ENCODE assay signal across 9 cellular contexts in genomic region chr21:37074546-37074945, GRCh38. TPM values are rescaled to one million over a fixed set of nuclear protein-coding genes. Genes with fewer than 3 reads are reported as not detected.
DNase-seq lines count a peak whose midpoint lies in the region; ATAC-seq, FAIRE-seq and TF ChIP-seq lines count a peak whose summit lies in the region.
"Had no signal": no experiment of that assay in that cellular context is flagged by ENCODE, and none has a peak within 500 bp of the region (broad histone marks: within the 10 kb centered on the region; RNA-seq: fewer than 3 reads in every experiment).

No MANE protein-coding gene starts in this region.

- H3K4me1 Mint-ChIP-seq in activated naive CD4-positive, alpha-beta T cell treated with anti-CD3 and anti-CD28 coated beads, Interleukin-2, amount 50 U/mL, for 24 hours = peaks cover 72% of the 10 kb centered on the region
- H3K4me1 Mint-ChIP-seq in activated naive CD8-positive, alpha-beta T cell treated with anti-CD3 and anti-CD28 coated beads, Interleukin-2, amount 10 ng/mL, durations not matched to agents 7 days and 5 days = peaks cover 36% of the 10 kb centered on the region

- no peak for TF ChIP-seq EP300 in upper lobe of left lung (IDR thresholded peaks at IDR 0.05)

- H3K27ac Mint-ChIP-seq in activated naive CD4-positive, alpha-beta T cell treated with anti-CD3 and anti-CD28 coated beads, Interleukin-2, amount 50 U/mL, for 24 hours = peak overlapping the region; percentile 97
- H3K27ac Mint-ChIP-seq in activated naive CD8-positive, alpha-beta T cell treated with anti-CD3 and anti-CD28 coated beads, Interleukin-2, amount 10 ng/mL, durations not matched to agents 7 days and 5 days = peak overlapping the region; percentile 99

- intact Hi-C loops in right lobe of liver (cut with DNase I) = no loop called here

- WGBS in right lobe of liver (ENCODE audit: insufficient coverage, low coverage, low lambda C conversion rate, missing lambda C conversion rate) = 21% methylated on average over 9 of the region's 9 CpGs
- WGBS in upper lobe of left lung, 2 donors = 40 to 46% methylated on average over 9 of the region's 9 CpGs

- H3K27me3 ChIP-seq in right lobe of liver (no peaks in the 10 kb centered on the region), upper lobe of left lung (no peaks in the 10 kb centered on the region)

- TF ChIP-seq POLR2A in right lobe of liver (IDR thresholded peaks at IDR 0.05) = no peak
- TF ChIP-seq POLR2A in upper lobe of left lung (IDR thresholded peaks at IDR 0.05) = no peak
- no peak for TF ChIP-seq POLR2A in H54 (IDR thresholded peaks at IDR 0.05; ENCODE audit: low read depth, low read length)

- H3K36me3 ChIP-seq in right lobe of liver (no peaks in the 10 kb centered on the region), upper lobe of left lung (no peaks in the 10 kb centered on the region)

- peak overlapping the region in 2 of 3 donors; percentile 71 to 76 for H3K27ac ChIP-seq in right lobe of liver
- peak overlapping the region in 3 of 4 donors; percentile 95 to 100 (median 97) for H3K27ac ChIP-seq in upper lobe of left lung

- ATAC-seq in activated naive CD8-positive, alpha-beta T cell treated with anti-CD3 and anti-CD28 coated beads, Interleukin-2, amount 10 ng/mL, durations not matched to agents 7 days and 5 days (ENCODE audit: low read depth) = no peak
- ATAC-seq in right lobe of liver = no peak
- ATAC-seq in upper lobe of left lung (ENCODE audit: low FRiP score in 2 of 2) = no peak
- no peak for ATAC-seq in GM18868 (IDR thresholded peaks at IDR 0.05; ENCODE audit: unreplicated experiment)

- POLR2A ChIA-PET in activated naive CD8-positive, alpha-beta T cell treated with anti-CD3 and anti-CD28 coated beads, Interleukin-2, amount 10 ng/mL, durations not matched to agents 7 days and 5 days (lab: Charles Lee) = no interaction called here

- no peak for FAIRE-seq in H54 (lab: Jason Lieb, UNC)
- FAIRE-seq: GM18507 had no signal

- peak overlapping the region; percentile 75 to 87 (median 85) for H3K4me3 ChIP-seq in right lobe of liver
- peak overlapping the region in 3 of 4 donors; percentile 83 to 97 (median 93) for H3K4me3 ChIP-seq in upper lobe of left lung

- peaks cover 3% of the 10 kb centered on the region for H3K36me3 Mint-ChIP-seq in activated naive CD4-positive, alpha-beta T cell treated with anti-CD3 and anti-CD28 coated beads, Interleukin-2, amount 50 U/mL, for 24 hours
- H3K36me3 Mint-ChIP-seq in activated naive CD8-positive, alpha-beta T cell treated with anti-CD3 and anti-CD28 coated beads, Interleukin-2, amount 10 ng/mL, durations not matched to agents 7 days and 5 days = peaks cover 13% of the 10 kb centered on the region

- H3K27me3 Mint-ChIP-seq in activated naive CD4-positive, alpha-beta T cell treated with anti-CD3 and anti-CD28 coated beads, Interleukin-2, amount 50 U/mL, for 24 hours = no peaks in the 10 kb centered on the region
- peaks cover 1% of the 10 kb centered on the region for H3K27me3 Mint-ChIP-seq in activated naive CD8-positive, alpha-beta T cell treated with anti-CD3 and anti-CD28 coated beads, Interleukin-2, amount 10 ng/mL, durations not matched to agents 7 days and 5 days

- H3K4me1 ChIP-seq in right lobe of liver = peaks cover 0 to 21% (median 0%) of the 10 kb centered on the region in 4 donors
- peaks cover 9 to 28% (median 15%) of the 10 kb centered on the region in 4 donors for H3K4me1 ChIP-seq in upper lobe of left lung

- peak overlapping the region; percentile 91 for H3K4me3 Mint-ChIP-seq in activated naive CD4-positive, alpha-beta T cell treated with anti-CD3 and anti-CD28 coated beads, Interleukin-2, amount 50 U/mL, for 24 hours
- H3K4me3 Mint-ChIP-seq in activated naive CD8-positive, alpha-beta T cell treated with anti-CD3 and anti-CD28 coated beads, Interleukin-2, amount 10 ng/mL, durations not matched to agents 7 days and 5 days = peak overlapping the region; percentile 94

- H3K9me3 ChIP-seq in right lobe of liver (no peaks in the 10 kb centered on the region), upper lobe of left lung (no peaks in the 10 kb centered on the region)

- no peak for DNase-seq in activated naive CD4-positive, alpha-beta T cell treated with anti-CD3 and anti-CD28 coated beads, Interleukin-2, amount 50 U/mL, for 16 hours
- no peak for DNase-seq in activated naive CD8-positive, alpha-beta T cell treated with anti-CD3 and anti-CD28 coated beads, Interleukin-2, amount 10 ng/mL, durations not matched to agents 7 days and 5 days
- DNase-seq in right lobe of liver (no peak), upper lobe of left lung (no peak), H54 (ENCODE audit: insufficient read length, low spot score) (no peak)
- no peak for DNase-seq in NK-92 treated with Interleukin-12 subunit alpha and Interleukin-12 subunit beta, amount 100 ng/mL, for 24 hours (lab: John Stamatoyannopoulos, UW)

- no peaks in the 10 kb centered on the region for H3K9me3 Mint-ChIP-seq in activated naive CD4-positive, alpha-beta T cell treated with anti-CD3 and anti-CD28 coated beads, Interleukin-2, amount 50 U/mL, for 24 hours
- peaks cover 2% of the 10 kb centered on the region for H3K9me3 Mint-ChIP-seq in activated naive CD8-positive, alpha-beta T cell treated with anti-CD3 and anti-CD28 coated beads, Interleukin-2, amount 10 ng/mL, durations not matched to agents 7 days and 5 days

- TF ChIP-seq CTCF in right lobe of liver (IDR thresholded peaks at IDR 0.05) (no peak), upper lobe of left lung (IDR thresholded peaks at IDR 0.05) (no peak)

RNA-seq across cellular contexts. Expression of gene TTC3, which starts 1.5 kb away (rescaled TPM):
- total RNA-seq in activated naive CD8-positive, alpha-beta T cell treated with anti-CD3 and anti-CD28 coated beads, Interleukin-2, amount 10 ng/mL, durations not matched to agents 7 days and 5 days = 10 to 100 TPM; 75.4 to 85.6 TPM
- total RNA-seq in right lobe of liver = 10 to 100 TPM; 46.7 to 68.7 (median 54.2) TPM
- 100 to 1,000 TPM in 2 of 6 donors, 10 to 100 TPM in 4; 69.9 to 395 (median 88.2) TPM for total RNA-seq in upper lobe of left lung

RNA-seq across cellular contexts. Expression of gene PIGP, which starts 1.7 kb away (rescaled TPM):
- 10 to 100 TPM; 12.4 to 18.8 TPM for total RNA-seq in activated naive CD8-positive, alpha-beta T cell treated with anti-CD3 and anti-CD28 coated beads, Interleukin-2, amount 10 ng/mL, durations not matched to agents 7 days and 5 days
- 10 to 100 TPM; 11.3 to 19.0 (median 17.3) TPM for total RNA-seq in right lobe of liver
- 10 to 100 TPM in 4 of 6 donors, 1 to 10 TPM in 2; 3.1 to 33.1 (median 12.6) TPM for total RNA-seq in upper lobe of left lung
